In genomic region chr1:71656902-71657301, GRCh38 we compare ENCODE assay signal across 23 cellular contexts.
DNase-seq lines count a peak whose midpoint lies in the region; ATAC-seq and TF ChIP-seq lines count a peak whose summit lies in the region.
"Had no signal": no experiment of that assay in that cellular context is flagged by ENCODE, and none has a peak within 500 bp of the region (broad histone marks: within the 10 kb centered on the region; RNA-seq: fewer than 3 reads in every experiment).

No MANE protein-coding gene starts in this region.

- H2BK15ac ChIP-seq in mesenchymal stem cell (ENCODE audit: low read depth, poor library complexity, severe bottlenecking) = no peak overlapping the region

- H2AK5ac ChIP-seq in mesenchymal stem cell (ENCODE audit: low read length, severe bottlenecking) = no peak overlapping the region

- no peaks in the 10 kb centered on the region for H3K9me3 ChIP-seq in mesenchymal stem cell (ENCODE audit: control insufficient read depth, low read length)
- no peaks in the 10 kb centered on the region for H3K9me3 ChIP-seq in neural progenitor cell (ENCODE audit: low read depth)
- H3K9me3 ChIP-seq: Peyer's patch had no signal

- H4K8ac ChIP-seq in mesenchymal stem cell (ENCODE audit: low read length) = no peak overlapping the region

- H3K9ac ChIP-seq in mesenchymal stem cell (ENCODE audit: low read length) = peak overlapping the region; percentile 44
- no peak overlapping the region for H3K9ac ChIP-seq in neural progenitor cell

- no peaks in the 10 kb centered on the region for H3K9me3 Mint-ChIP-seq in neural progenitor cell
- H3K9me3 Mint-ChIP-seq: H9 had no signal

- DNase-seq in AG10803 (ENCODE audit: low read depth) (peak; percentile 67), LHCN-M2 (ENCODE audit: low read depth) (peak; percentile 22), fibroblast of mammary gland (ENCODE audit: low read depth) (peak; percentile 46), mesenchymal stem cell (no peak), neural progenitor cell (ENCODE audit: low spot score) (no peak), COLO668 (lab: John Stamatoyannopoulos, UW; ENCODE audit: unreplicated experiment) (no peak)
- no peak for DNase-seq in stimulated activated CD4-positive, alpha-beta T cell treated with anti-CD3 and anti-CD28 coated beads, Interleukin-15, amount 100 ng/mL, for 24 hours
- DNase-seq: 8988T, DMS79, H9, NCI-H1417, NCI-H1694 treated with DMSO at 0.1 percent for 48 hours, NCI-H2081 treated with DMSO at 0.1 percent for 48 hours, NCI-H2171 treated with DMSO at 0.1 percent for 48 hours, NCI-H524 treated with DMSO at 0.1 percent for 48 hours, NCI-H82, Peyer's patch had no signal

- H3K79me1 ChIP-seq in mesenchymal stem cell (replicated peaks; ENCODE audit: low read length, poor library complexity, severe bottlenecking) = no peaks in the 10 kb centered on the region

- no peaks in the 10 kb centered on the region for H3K27me3 ChIP-seq in mesenchymal stem cell (ENCODE audit: control insufficient read depth in 1 of 2, insufficient read depth in 1 of 2, low read length in 2 of 2)
- H3K27me3 ChIP-seq in neural progenitor cell = no peaks in the 10 kb centered on the region
- H3K27me3 ChIP-seq: Peyer's patch had no signal

- H3K18ac ChIP-seq in mesenchymal stem cell (ENCODE audit: low read depth in 1 of 2, low read length in 2 of 2) = no peak overlapping the region

- no peaks in the 10 kb centered on the region for H3K36me3 ChIP-seq in mesenchymal stem cell (ENCODE audit: control insufficient read depth in 1 of 2, insufficient read depth in 2 of 2, low read depth in 1 of 2, low read length in 2 of 2)
- no peaks in the 10 kb centered on the region for H3K36me3 ChIP-seq in neural progenitor cell
- H3K36me3 ChIP-seq: Peyer's patch had no signal

- no peak overlapping the region for H4K91ac ChIP-seq in mesenchymal stem cell (ENCODE audit: low read length)

- no peak overlapping the region for H2BK12ac ChIP-seq in mesenchymal stem cell (ENCODE audit: low read length in 2 of 2)

- H4K20me1 ChIP-seq in neural progenitor cell (ENCODE audit: low read depth) = no peaks in the 10 kb centered on the region

- H3K27ac Mint-ChIP-seq in neural progenitor cell = no peak overlapping the region
- H3K27ac Mint-ChIP-seq: B cell, CD14-positive monocyte, IgD-negative memory B cell had no signal

- H2BK5ac ChIP-seq in mesenchymal stem cell (ENCODE audit: low read depth, low read length, poor library complexity, severe bottlenecking) = no peak overlapping the region

- no peak overlapping the region for H2BK120ac ChIP-seq in mesenchymal stem cell (ENCODE audit: low read depth, low read length)

- H3K79me2 ChIP-seq in neural progenitor cell (ENCODE audit: low read depth) = no peaks in the 10 kb centered on the region

- no peaks in the 10 kb centered on the region for H3F3A ChIP-seq in neural progenitor cell (ENCODE audit: low read depth)

- no peak for ATAC-seq in GM21576 (IDR thresholded peaks at IDR 0.05; ENCODE audit: unreplicated experiment)
- ATAC-seq: GM12878, SK-N-SH treated with all-trans-retinoic acid at 6 μM for 48 hours had no signal

- no peaks in the 10 kb centered on the region for H3K4me1 Mint-ChIP-seq in neural progenitor cell
- H3K4me1 Mint-ChIP-seq: B cell, CD14-positive monocyte, H9, IgD-negative memory B cell had no signal

- H3K27ac ChIP-seq in mesenchymal stem cell (ENCODE audit: low read length, poor library complexity, severe bottlenecking) = no peak overlapping the region
- H3K27ac ChIP-seq in neural progenitor cell = no peak overlapping the region
- H3K27ac ChIP-seq: Peyer's patch had no signal

- no peaks in the 10 kb centered on the region for H3K27me3 Mint-ChIP-seq in neural progenitor cell (ENCODE audit: insufficient read depth, low read depth)
- H3K27me3 Mint-ChIP-seq: B cell, IgD-negative memory B cell had no signal

- H3K4me1 ChIP-seq in mesenchymal stem cell (ENCODE audit: control insufficient read depth, insufficient read depth, low read depth, low read length) (no peaks in the 10 kb centered on the region), neural progenitor cell (no peaks in the 10 kb centered on the region)
- H3K4me1 ChIP-seq: Peyer's patch had no signal

- H3K4me3 ChIP-seq in AG10803 (ENCODE audit: low read length) (no peak overlapping the region), fibroblast of mammary gland (ENCODE audit: control insufficient read depth, low read depth, low read length) (no peak overlapping the region), mesenchymal stem cell (ENCODE audit: insufficient read depth in 1 of 2, low read depth in 1 of 2, low read length in 2 of 2) (no peak overlapping the region), neural progenitor cell (no peak overlapping the region)
- H3K4me3 ChIP-seq: GM12878, Peyer's patch had no signal

- H2AFZ ChIP-seq in mesenchymal stem cell (ENCODE audit: low read depth, low read length) (no peak overlapping the region), neural progenitor cell (replicated peaks) (no peak overlapping the region)

- no peak overlapping the region for H3K14ac ChIP-seq in mesenchymal stem cell (ENCODE audit: low read length in 2 of 2)

- no peak overlapping the region for H3K4me3 Mint-ChIP-seq in neural progenitor cell
- H3K4me3 Mint-ChIP-seq: B cell, CD14-positive monocyte, H9, IgD-negative memory B cell had no signal

- H3K23ac ChIP-seq in mesenchymal stem cell (ENCODE audit: low read length in 2 of 2) = no peak overlapping the region

- H3K4ac ChIP-seq in mesenchymal stem cell (ENCODE audit: low read depth in 1 of 2, low read length in 2 of 2) = no peak overlapping the region

- H3K4me2 ChIP-seq in mesenchymal stem cell (ENCODE audit: low read length, poor library complexity, severe bottlenecking) = no peak overlapping the region
- H3K4me2 ChIP-seq in neural progenitor cell = no peak overlapping the region

- whole genome bisulfite sequencing in mesenchymal stem cell = no CpG with 5 or more reads among the region's 1 CpG

- TF ChIP-seq CTCF in AG10803 (conservative IDR thresholded peaks at IDR 0.05; ENCODE audit: low read length) = no peak
- no peak for TF ChIP-seq CTCF in fibroblast of mammary gland (conservative IDR thresholded peaks at IDR 0.05; ENCODE audit: control insufficient read depth, insufficient read depth, low read depth, low read length)
- no peak for TF ChIP-seq CTCF in neural progenitor cell (IDR thresholded peaks at IDR 0.05)

- no peaks in the 10 kb centered on the region for H3K36me3 Mint-ChIP-seq in neural progenitor cell
- H3K36me3 Mint-ChIP-seq: CD14-positive monocyte, IgD-negative memory B cell had no signal

Comparison
In these comparisons a context has a peak if more than half of its experiments do, and no peak if none do; other contexts are left out.
1. DNase-seq: peak in AG10803 (single experiment), LHCN-M2 (single experiment) and fibroblast of mammary gland (single experiment); none in mesenchymal stem cell (single experiment), neural progenitor cell (single experiment), COLO668 (single experiment) and stimulated activated CD4-positive, alpha-beta T cell treated with anti-CD3 and anti-CD28 coated beads, Interleukin-15, amount 100 ng/mL, for 24 hours (single experiment).